ENCODE assay signal across 8 cellular contexts in the genomic region with DNA sequence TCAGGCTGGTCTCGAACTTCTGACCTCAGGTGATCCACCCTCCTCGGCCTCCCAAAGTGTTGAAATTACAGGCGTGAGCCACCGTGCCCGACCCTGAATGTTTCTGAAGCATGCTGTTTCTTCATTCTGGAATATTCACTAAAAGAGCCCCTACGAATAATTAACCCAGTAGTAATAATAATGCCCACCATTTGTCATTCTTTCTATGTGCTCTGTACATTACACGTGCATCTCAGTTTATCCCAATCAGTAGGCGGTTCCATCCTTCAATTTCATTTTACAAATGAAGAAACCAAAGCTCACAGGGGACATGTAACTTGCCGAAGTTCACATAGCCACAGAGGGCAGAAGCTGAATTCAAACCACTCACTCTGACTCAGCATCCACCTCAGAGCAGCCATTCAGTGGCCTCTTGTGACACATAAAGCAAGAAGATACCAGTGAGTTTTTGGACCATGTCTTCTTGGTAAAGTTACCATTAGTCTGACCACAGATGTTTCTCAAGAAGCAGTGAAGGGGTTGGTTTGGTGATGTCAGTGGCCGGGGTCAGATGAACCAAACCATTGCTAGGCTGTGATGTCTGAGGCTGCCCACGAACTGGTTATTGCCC.
DNase-seq lines count a peak whose midpoint lies in the region; ATAC-seq and TF ChIP-seq lines count a peak whose summit lies in the region.

No MANE protein-coding gene starts in this region.

- H3K9me3 ChIP-seq in adrenal gland (replicated peaks in 1 of 3) = no peaks in the 10 kb centered on the region
- no peaks in the 10 kb centered on the region for H3K9me3 ChIP-seq in esophagus muscularis mucosa

- peaks cover 63 to 73% of the 10 kb centered on the region in 2 donors for H3K4me1 Mint-ChIP-seq in natural killer cell treated with Interleukin-12 subunit alpha and Interleukin-12 subunit beta and Interleukin-15 and Interleukin-18, amount 100 ng/mL, for 72 hours (ENCODE audit: low read depth in 2 of 2)

- peak; percentile 94 for DNase-seq in GM12865 (ENCODE audit: low read depth)
- DNase-seq in NB4 (ENCODE audit: low read depth) = peak; percentile 93
- peak in 1 of 7 donors; percentile 15 for DNase-seq in adrenal gland
- DNase-seq in natural killer cell treated with Interleukin-12 subunit alpha and Interleukin-12 subunit beta and Interleukin-15 and Interleukin-18, amount 100 ng/mL, for 72 hours (ENCODE audit: low spot score) = peak; percentile 89
- no peak for DNase-seq in GF-D8 (lab: John Stamatoyannopoulos, UW)
- no peak for DNase-seq in esophagus muscularis mucosa (ENCODE audit: extremely low spot score)
- no peak for DNase-seq in NCI-H526 (lab: John Stamatoyannopoulos, UW)

- no peak for TF ChIP-seq POLR2A in NB4 (IDR thresholded peaks at IDR 0.05; ENCODE audit: extremely low read depth, insufficient read length)
- TF ChIP-seq POLR2A in adrenal gland (IDR thresholded peaks at IDR 0.05) = no peak
- TF ChIP-seq POLR2A in esophagus muscularis mucosa (IDR thresholded peaks at IDR 0.05; ENCODE audit: low read depth) = no peak

- peak overlapping the region; percentile 80 for H3K4me3 Mint-ChIP-seq in natural killer cell treated with Interleukin-12 subunit alpha and Interleukin-12 subunit beta and Interleukin-15 and Interleukin-18, amount 100 ng/mL, for 72 hours

- no peaks in the 10 kb centered on the region for H3K9me3 Mint-ChIP-seq in natural killer cell treated with Interleukin-12 subunit alpha and Interleukin-12 subunit beta and Interleukin-15 and Interleukin-18, amount 100 ng/mL, for 72 hours

- H3K4me1 ChIP-seq in adrenal gland (replicated peaks in 1 of 2) = peaks cover 0 to 4% of the 10 kb centered on the region in 2 donors
- peaks cover 0 to 8% (median 1%) of the 10 kb centered on the region in 4 donors for H3K4me1 ChIP-seq in esophagus muscularis mucosa

- H3K4me3 ChIP-seq in GM12865 (ENCODE audit: low read depth, low read length) (no peak overlapping the region), NB4 (ENCODE audit: low read depth, low read length) (no peak overlapping the region), adrenal gland (no peak overlapping the region), esophagus muscularis mucosa (no peak overlapping the region)

- peak overlapping the region in 3 of 5 donors; percentile 21 to 83 (median 39) for H3K27ac ChIP-seq in adrenal gland
- no peak overlapping the region for H3K27ac ChIP-seq in esophagus muscularis mucosa (replicated peaks in 1 of 4)

- no peak for TF ChIP-seq EP300 in esophagus muscularis mucosa (IDR thresholded peaks at IDR 0.05)

- no peaks in the 10 kb centered on the region for H3K27me3 ChIP-seq in adrenal gland
- no peaks in the 10 kb centered on the region for H3K27me3 ChIP-seq in esophagus muscularis mucosa

- peak overlapping the region; percentile 89 to 91 for H3K27ac Mint-ChIP-seq in natural killer cell treated with Interleukin-12 subunit alpha and Interleukin-12 subunit beta and Interleukin-15 and Interleukin-18, amount 100 ng/mL, for 72 hours

- intact Hi-C loops in adrenal gland (cut with DNase I) = no loop called here
- intact Hi-C loops in esophagus muscularis mucosa (cut with DNase I) = no loop called here

- peaks cover 4% of the 10 kb centered on the region for H3K36me3 Mint-ChIP-seq in natural killer cell treated with Interleukin-12 subunit alpha and Interleukin-12 subunit beta and Interleukin-15 and Interleukin-18, amount 100 ng/mL, for 72 hours

- H3K36me3 ChIP-seq in adrenal gland (replicated peaks in 1 of 2) (no peaks in the 10 kb centered on the region), esophagus muscularis mucosa (no peaks in the 10 kb centered on the region)

- TF ChIP-seq CTCF in GM12865 (IDR thresholded peaks at IDR 0.05; ENCODE audit: insufficient read depth, low read depth, low read length, missing control alignments) = no peak
- TF ChIP-seq CTCF in NB4 (IDR thresholded peaks at IDR 0.05; ENCODE audit: low read depth, low read length) = no peak
- no peak for TF ChIP-seq CTCF in adrenal gland (IDR thresholded peaks at IDR 0.05)
- no peak for TF ChIP-seq CTCF in esophagus muscularis mucosa (IDR thresholded peaks at IDR 0.05)

- H3K27me3 Mint-ChIP-seq in natural killer cell treated with Interleukin-12 subunit alpha and Interleukin-12 subunit beta and Interleukin-15 and Interleukin-18, amount 100 ng/mL, for 72 hours = no peaks in the 10 kb centered on the region

- ATAC-seq in GM21825 (IDR thresholded peaks at IDR 0.05; ENCODE audit: unreplicated experiment) = peak; percentile 68
- ATAC-seq in natural killer cell treated with Interleukin-12 subunit alpha and Interleukin-12 subunit beta and Interleukin-15 and Interleukin-18, amount 100 ng/mL, for 72 hours = peak; percentile 96 to 97

- 81 to 91% (median 86%) methylated on average over 11 of the region's 11 CpGs for whole genome bisulfite sequencing in adrenal gland, 4 donors
- WGBS in esophagus muscularis mucosa = 91% methylated on average over 11 of the region's 11 CpGs

Comparison
In these comparisons a context has a peak if more than half of its experiments do, and no peak if none do; other contexts are left out.
1. DNase-seq: peak in GM12865 (single experiment), NB4 (single experiment) and natural killer cell treated with Interleukin-12 subunit alpha and Interleukin-12 subunit beta and Interleukin-15 and Interleukin-18, amount 100 ng/mL, for 72 hours (single experiment); none in GF-D8 (single experiment), esophagus muscularis mucosa (single experiment) and NCI-H526 (0 of 2).
2. H3K27ac ChIP-seq: peak in adrenal gland (3 of 5); none in esophagus muscularis mucosa (0 of 4).